18 cellular contexts compared by ENCODE assay signal in the genomic region with DNA sequence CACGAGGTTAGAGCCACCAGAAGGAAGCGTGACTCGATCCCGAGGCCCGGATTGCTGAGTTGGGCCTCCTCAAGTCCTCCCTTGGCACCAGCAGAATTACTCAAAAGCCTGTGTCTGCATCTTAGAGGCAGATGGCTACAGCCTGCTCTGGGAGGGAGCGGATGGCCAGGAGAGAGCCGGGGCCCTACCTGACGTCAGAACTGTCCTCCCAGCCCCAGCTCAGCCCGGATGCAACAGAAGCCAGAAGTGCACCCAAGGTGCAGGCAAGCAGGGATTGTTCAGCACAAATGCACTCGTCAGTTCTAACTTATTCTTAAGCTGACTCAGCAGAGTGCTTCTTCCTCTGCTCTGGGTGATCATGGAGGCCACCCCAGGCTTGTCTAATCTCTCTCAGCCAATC.
"Had no signal": no experiment of that assay in that cellular context is flagged by ENCODE, and none has a peak within 500 bp of the region (broad histone marks: within the 10 kb centered on the region; RNA-seq: fewer than 3 reads in every experiment).

No MANE protein-coding gene starts in this region.

- H3K9me3 ChIP-seq: adrenal gland, breast epithelium, heart right ventricle, lower lobe of right lung, thyroid gland, upper lobe of right lung had no signal

- H3K36me3 ChIP-seq: breast epithelium, heart right ventricle, lower lobe of right lung, thyroid gland, upper lobe of right lung had no signal

- H3K27me3 ChIP-seq: adrenal gland, breast epithelium, heart right ventricle, thyroid gland, upper lobe of right lung had no signal

- H3K4me3 ChIP-seq: adrenal gland, breast epithelium, heart right ventricle, lower lobe of right lung, thyroid gland, upper lobe of right lung had no signal

- H3K4me1 ChIP-seq: adrenal gland, breast epithelium, heart right ventricle, lower lobe of right lung, thyroid gland, upper lobe of right lung had no signal

- DNase-seq: activated CD4-positive, alpha-beta memory T cell treated with anti-CD3 and anti-CD28 coated beads, Interleukin-2, amount 10 ng/mL, durations not matched to agents 7 days and 5 days; activated CD4-positive, alpha-beta T cell treated with anti-CD3 and anti-CD28 coated beads for 4 hours; activated CD4-positive, CD25-positive, alpha-beta regulatory T cell; activated naive CD4-positive, alpha-beta T cell; activated T-cell treated with anti-CD3 and anti-CD28 coated beads, Interleukin-2, amount 50 U/mL, for 4 hours; adrenal gland; cortex of kidney; endodermal cell; heart right ventricle; lower lobe of right lung; naive thymus-derived CD4-positive, alpha-beta T cell; stimulated activated CD4-positive, alpha-beta T cell treated with anti-CD3 and anti-CD28 coated beads, Interleukin-4, amount 100 ng/mL, for 4 hours; substantia nigra; T-helper 1 cell; thyroid gland; upper lobe of right lung had no signal

- H3K27ac ChIP-seq: adrenal gland, breast epithelium, heart right ventricle, lower lobe of right lung, thyroid gland, upper lobe of right lung had no signal

- ATAC-seq: activated T-cell treated with anti-CD3 and anti-CD28 coated beads, Interleukin-2, amount 50 U/mL, for 4 hours; heart right ventricle; lower lobe of right lung; naive thymus-derived CD4-positive, alpha-beta T cell; upper lobe of right lung had no signal

- FAIRE-seq: keratinocyte had no signal
